ENCODE assay signal across 16 cellular contexts in genomic region chr3:89699771-89700170, GRCh38.
DNase-seq lines count a peak whose midpoint lies in the region; TF ChIP-seq lines count a peak whose summit lies in the region.
"Had no signal": no experiment of that assay in that cellular context is flagged by ENCODE, and none has a peak within 500 bp of the region (broad histone marks: within the 10 kb centered on the region; RNA-seq: fewer than 3 reads in every experiment).

No MANE protein-coding gene starts in this region.

- no peak overlapping the region for H3K14ac ChIP-seq in trophoblast cell (ENCODE audit: low read length)

- H3K4ac ChIP-seq in trophoblast cell (ENCODE audit: low read depth, low read length), result no peak overlapping the region

- H3K4me2 ChIP-seq in trophoblast cell (ENCODE audit: low read length), result no peak overlapping the region

- no peak overlapping the region for H3K23ac ChIP-seq in trophoblast cell (ENCODE audit: low read length)

- no CpG with 5 or more reads among the region's 1 CpG for WGBS in trophoblast cell (ENCODE audit: extremely low coverage, insufficient coverage, insufficient read length)

- H2AFZ ChIP-seq in trophoblast cell (ENCODE audit: insufficient read depth, low read length, poor library complexity), result no peak overlapping the region

- H4K91ac ChIP-seq in trophoblast cell (ENCODE audit: low read depth, low read length), result peak overlapping the region; percentile 13

- H3K27ac ChIP-seq in colonic mucosa, result peak overlapping the region; percentile 50
- H3K27ac ChIP-seq in trophoblast cell (ENCODE audit: low read depth, low read length), result peak overlapping the region; percentile 48
- H3K27ac ChIP-seq: C4-2B, HL-60 had no signal

- H4K12ac ChIP-seq in trophoblast cell (ENCODE audit: low read depth, low read length), result no peak overlapping the region

- H2AK5ac ChIP-seq in trophoblast cell (ENCODE audit: low read length), result no peak overlapping the region

- no peak overlapping the region for H2BK5ac ChIP-seq in trophoblast cell (ENCODE audit: low read depth, low read length, poor library complexity)

- H3K79me2 ChIP-seq in trophoblast cell (ENCODE audit: control insufficient read depth, insufficient read depth, low read length, poor library complexity), result no peaks in the 10 kb centered on the region

- H3K79me1 ChIP-seq in trophoblast cell (ENCODE audit: low read length), result no peaks in the 10 kb centered on the region

- H2BK12ac ChIP-seq in trophoblast cell (ENCODE audit: low read length), result no peak overlapping the region

- H2BK120ac ChIP-seq in trophoblast cell (ENCODE audit: insufficient read depth, low read length, poor library complexity), result no peak overlapping the region

- H3K27me3 ChIP-seq in colonic mucosa (no peaks in the 10 kb centered on the region), trophoblast cell (ENCODE audit: insufficient read depth, low read length) (no peaks in the 10 kb centered on the region)

- H3K4me3 ChIP-seq in colonic mucosa (no peak overlapping the region), trophoblast cell (ENCODE audit: low read depth, low read length) (no peak overlapping the region)

- intact Hi-C loops in colonic mucosa (cut with DNase I), result no loop called here

- H4K8ac ChIP-seq in trophoblast cell (ENCODE audit: low read depth, low read length), result no peak overlapping the region

- H3K36me3 ChIP-seq in colonic mucosa (no peaks in the 10 kb centered on the region), trophoblast cell (ENCODE audit: control insufficient read depth in 1 of 2, insufficient read depth in 2 of 2, low read length in 2 of 2) (no peaks in the 10 kb centered on the region)

- H3K4me1 ChIP-seq in colonic mucosa, result no peaks in the 10 kb centered on the region
- H3K4me1 ChIP-seq in trophoblast cell (ENCODE audit: control insufficient read depth in 1 of 2, insufficient read depth in 2 of 2, low read length in 2 of 2), result peaks cover 15 to 17% of the 10 kb centered on the region in 2 experiments

- H3K9me3 ChIP-seq in colonic mucosa, result no peaks in the 10 kb centered on the region
- H3K9me3 ChIP-seq in trophoblast cell (ENCODE audit: insufficient read depth, low read depth, low read length), result peaks cover 4% of the 10 kb centered on the region

- no peak for TF ChIP-seq CTCF in colonic mucosa (IDR thresholded peaks at IDR 0.05)

- H3K9ac ChIP-seq in colonic mucosa (ENCODE audit: low read depth in 2 of 2, low read length in 2 of 2) (no peak overlapping the region), trophoblast cell (ENCODE audit: low read length) (no peak overlapping the region)

- DNase-seq in NCI-H748 (lab: John Stamatoyannopoulos, UW; ENCODE audit: unreplicated experiment) (peak; percentile 4), NCI-H748 treated with DMSO at 0.1 percent for 48 hours (lab: John Stamatoyannopoulos, UW) (no peak), NAMALWA (ENCODE audit: low spot score) (peak; percentile 1), colonic mucosa (peak; percentile 52), trophoblast cell (no peak), anterior cingulate cortex (lab: John Stamatoyannopoulos, UW) (no peak), hypothalamus (lab: John Stamatoyannopoulos, UW) (no peak), RKO (ENCODE audit: low spot score) (no peak)
- DNase-seq: COR-L47, HFFc6, KBM-7, NCI-H1105 treated with DMSO at 0.1 percent for 48 hours, NCI-H187 treated with DMSO at 0.1 percent for 48 hours, NCI-H524 had no signal

- no peak overlapping the region for H3K18ac ChIP-seq in trophoblast cell (ENCODE audit: low read length)

Comparison
In these comparisons a context has a peak if more than half of its experiments do, and no peak if none do; other contexts are left out.
1. DNase-seq: peak in NCI-H748 (single experiment), NAMALWA (single experiment) and colonic mucosa (single experiment); none in NCI-H748 treated with DMSO at 0.1 percent for 48 hours (single experiment), trophoblast cell (0 of 2), anterior cingulate cortex (0 of 58), hypothalamus (0 of 51) and RKO (single experiment).